In genomic region chr5:40399349-40399748, GRCh38 we compare ENCODE assay signal across 1 cellular context.
A peak's percentile ranks its signal among the peaks of the same experiment; 100 is the strongest.
TF ChIP-seq lines count a peak whose summit lies in the region.

No MANE protein-coding gene starts in this region.

TF ChIP-seq in IMR-90, 13 proteins besides CTCF, POLR2A, EP300 and RAD21:
- 0 out of 2 replicates have a peak, but pooled peaks have one; percentile 10 for TF ChIP-seq NFE2L2 (IDR thresholded peaks at IDR 0.05; ENCODE audit: low read depth, low read length)
- no peak for TF ChIP-seq ELK1 (IDR thresholded peaks at IDR 0.05; ENCODE audit: borderline replicate concordance, low read depth, low read length)
- 0 out of 2 replicates have a peak, but pooled peaks have one; percentile 6 for TF ChIP-seq MAFK (IDR thresholded peaks at IDR 0.05; ENCODE audit: low read depth, low read length)
